11 cellular contexts compared by ENCODE assay signal in the genomic region with DNA sequence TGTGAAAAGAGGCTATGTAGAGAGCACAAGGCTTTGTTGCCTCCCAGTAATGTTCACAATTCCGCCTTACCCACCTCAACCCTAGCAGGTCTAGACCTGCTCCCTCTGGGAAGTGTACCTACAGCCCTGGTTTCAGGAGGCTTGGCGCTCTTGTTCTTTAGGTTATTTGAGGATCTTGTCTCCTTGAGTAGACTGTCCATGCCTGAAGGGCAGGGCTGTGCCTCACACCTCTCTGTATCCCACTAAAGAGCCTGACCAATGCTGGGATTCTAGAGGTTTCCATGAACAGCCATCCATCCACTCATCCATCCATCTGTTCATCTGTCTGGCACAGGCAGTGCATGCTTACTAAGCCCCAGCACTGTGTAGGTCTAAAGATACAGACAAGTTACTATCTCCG. TPM values are rescaled to one million over a fixed set of nuclear protein-coding genes. Genes with fewer than 3 reads are reported as not detected.
A peak's percentile ranks its signal among the peaks of the same experiment; 100 is the strongest.
DNase-seq lines count a peak whose midpoint lies in the region; ATAC-seq and TF ChIP-seq lines count a peak whose summit lies in the region.
"Had no signal": no experiment of that assay in that cellular context is flagged by ENCODE, and none has a peak within 500 bp of the region (broad histone marks: within the 10 kb centered on the region; RNA-seq: fewer than 3 reads in every experiment).

No MANE protein-coding gene starts in this region.

- no peak overlapping the region for H4K8ac ChIP-seq in IMR-90 (ENCODE audit: low read depth in 2 of 2, low read length in 2 of 2)

- peak overlapping the region; percentile 67 for H3K4ac ChIP-seq in IMR-90 (ENCODE audit: low read depth, low read length)

- H3K4me3 ChIP-seq in IMR-90 (ENCODE audit: insufficient read depth, low read depth, low read length) (no peak overlapping the region), mammary epithelial cell (replicated peaks in 1 of 3; ENCODE audit: insufficient read depth in 1 of 3, low read depth in 2 of 3, low read length in 3 of 3) (peak overlapping the region; percentile 45 to 62 (median 60)), lower leg skin (ENCODE audit: low read depth, poor library complexity, severe bottlenecking) (no peak overlapping the region), stomach (peak overlapping the region in 2 of 4 donors; percentile 31 to 32)

- H3K9me1 ChIP-seq in IMR-90 (ENCODE audit: insufficient read depth, low read length), result peaks cover 22% of the 10 kb centered on the region

- dilution Hi-C loops in IMR-90 (cut with HindIII; ENCODE audit: low sequenced_read_pairs, unreplicated experiment), result no loop called here
- dilution Hi-C loops in mammary epithelial cell (cut with HindIII; ENCODE audit: low sequenced_read_pairs), result no loop called here

- CTCF ChIA-PET in IMR-90 (lab: Yijun Ruan, JAX), result interaction anchor here (0.6 to 1.7 kb wide), 2 partner anchors 18 to 91 kb away, joined by 4 to 5 read pairs; no protein-coding TSS in a partner anchor
- CTCF ChIA-PET in mammary epithelial cell (lab: Charles Lee; ENCODE audit: low non-redundant PET), result no interaction called here

- no peak overlapping the region; the same call in 1 of the 2 replicates for H4K5ac ChIP-seq in IMR-90 (ENCODE audit: low read depth, low read length)

- H3K4me2 ChIP-seq in IMR-90 (ENCODE audit: low read depth, low read length) (peak overlapping the region; percentile 44; the same call in 1 of the 2 replicates), mammary epithelial cell (ENCODE audit: insufficient read depth, low read depth, low read length) (peak overlapping the region; percentile 91)

- POLR2A ChIA-PET in IMR-90 (lab: Charles Lee; ENCODE audit: unreplicated experiment), result no interaction called here

- TF ChIP-seq EP300 in stomach (IDR thresholded peaks at IDR 0.05), result no peak

- no peak overlapping the region for H3K9ac ChIP-seq in IMR-90 (ENCODE audit: low read depth, low read length)
- peak overlapping the region; percentile 58 for H3K9ac ChIP-seq in mammary epithelial cell (ENCODE audit: insufficient read depth, low read length)

- intact Hi-C loops in IMR-90 (cut with micrococcal nuclease) (no loop called here), mammary epithelial cell (cut with micrococcal nuclease) (no loop called here), lower leg skin (cut with DNase I; ENCODE audit: low total_unique reads) (no loop called here), stomach (cut with DNase I; ENCODE audit: low total_unique reads) (no loop called here)

- TF ChIP-seq POLR2A in IMR-90 (IDR thresholded peaks at IDR 0.05; ENCODE audit: low read depth, low read length), result no peak
- no peak for TF ChIP-seq POLR2A in lower leg skin (IDR thresholded peaks at IDR 0.05)
- no peak for TF ChIP-seq POLR2A in stomach (IDR thresholded peaks at IDR 0.05)

- no peak overlapping the region; the same call in 1 of the 2 replicates for H2BK20ac ChIP-seq in IMR-90 (ENCODE audit: low read depth, low read length)

- no peak overlapping the region for H3K18ac ChIP-seq in IMR-90 (ENCODE audit: low read depth, low read length)

- H2AK9ac ChIP-seq in IMR-90 (replicated peaks; ENCODE audit: low read depth, low read length, poor library complexity), result peak overlapping the region; percentile 35

- no CpG with 5 or more reads among the region's 3 CpGs for WGBS in IMR-90 (ENCODE audit: extremely low coverage in 2 of 2, insufficient read length in 1 of 2), 2 experiments
- 0% methylated on average over 3 of the region's 3 CpGs for WGBS in mammary epithelial cell (ENCODE audit: low coverage, missing lambda C conversion rate)
- 48 to 54% methylated on average over 3 of the region's 3 CpGs for WGBS in lower leg skin, 2 donors
- WGBS in stomach, 5 donors, result 85 to 90% (median 87%) methylated on average over 3 of the region's 3 CpGs

- H4K91ac ChIP-seq in IMR-90 (ENCODE audit: insufficient read depth, low read depth, low read length), result peak overlapping the region; percentile 73; the same call in 1 of the 2 replicates

- no peaks in the 10 kb centered on the region for H4K20me1 ChIP-seq in IMR-90 (ENCODE audit: insufficient read depth, low read length)
- no peaks in the 10 kb centered on the region for H4K20me1 ChIP-seq in mammary epithelial cell (ENCODE audit: insufficient read depth, low read length)

- BruUV-seq in IMR-90 (replicated peaks; lab: Mats Ljungman, UMichigan) (no TSS peak), mammary epithelial cell (replicated peaks; lab: Mats Ljungman, UMichigan) (no TSS peak)

- no peak overlapping the region; the same call in 1 of the 2 replicates for H3K14ac ChIP-seq in IMR-90 (replicated peaks; ENCODE audit: low read depth, low read length)

- H3K4me1 ChIP-seq in IMR-90 (ENCODE audit: control insufficient read depth, insufficient read depth, low read length) (peaks cover 26% of the 10 kb centered on the region), mammary epithelial cell (ENCODE audit: insufficient read depth, low read length) (peaks cover 53% of the 10 kb centered on the region), stomach (peaks cover 33 to 60% (median 44%) of the 10 kb centered on the region in 4 donors)

- TF ChIP-seq CTCF in IMR-90 (conservative IDR thresholded peaks at IDR 0.05; ENCODE audit: low read depth, low read length) (no peak), mammary epithelial cell (conservative IDR thresholded peaks at IDR 0.05 in 1 of 2, IDR thresholded peaks at IDR 0.05 in 1 of 2; ENCODE audit: extremely low read depth in 1 of 2, insufficient read depth in 1 of 2, low read depth in 1 of 2, low read length in 2 of 2) (peak in 1 of 2 donors; percentile 1), lower leg skin (IDR thresholded peaks at IDR 0.05) (no peak), stomach (IDR thresholded peaks at IDR 0.05) (no peak)

- no peaks in the 10 kb centered on the region for H3K36me3 ChIP-seq in IMR-90 (ENCODE audit: control insufficient read depth, insufficient read depth, low read length)
- peaks cover 2% of the 10 kb centered on the region for H3K36me3 ChIP-seq in mammary epithelial cell (ENCODE audit: insufficient read depth, low read length)
- H3K36me3 ChIP-seq in stomach, result no peaks in the 10 kb centered on the region

- H3K27me3 ChIP-seq in IMR-90 (ENCODE audit: control insufficient read depth, insufficient read depth, low read length), result no peaks in the 10 kb centered on the region
- no peaks in the 10 kb centered on the region for H3K27me3 ChIP-seq in mammary epithelial cell (ENCODE audit: insufficient read depth, low read length)
- no peaks in the 10 kb centered on the region for H3K27me3 ChIP-seq in stomach

- H2AFZ ChIP-seq in IMR-90 (replicated peaks; ENCODE audit: low read length, poor library complexity) (no peak overlapping the region), mammary epithelial cell (ENCODE audit: low read depth, low read length) (peak overlapping the region; percentile 41)

- DNase-seq in IMR-90, result no peak
- peak; percentile 84 for DNase-seq in mammary epithelial cell
- DNase-seq in lower leg skin (ENCODE audit: low spot score in 2 of 2), result peak; percentile 51 to 75
- no peak for DNase-seq in stomach
- DNase-seq in NCI-H524 treated with DMSO at 0.1 percent for 48 hours (lab: John Stamatoyannopoulos, UW), result no peak
- DNase-seq in NCI-H1092 treated with DMSO at 0.1 percent for 48 hours (lab: John Stamatoyannopoulos, UW), result no peak
- DNase-seq in stimulated activated CD4-positive, alpha-beta T cell treated with anti-CD3 and anti-CD28 coated beads, Interleukin-4, amount 100 ng/mL, for 24 hours, result no peak
- DNase-seq: activated naive CD8-positive, alpha-beta T cell treated with anti-CD3 and anti-CD28 coated beads, Interleukin-2, amount 10 ng/mL, durations not matched to agents 7 days and 5 days; NCI-H187 had no signal

- no peak overlapping the region for H3K56ac ChIP-seq in IMR-90 (ENCODE audit: extremely low read depth, insufficient read depth, low read length)

- H2BK15ac ChIP-seq in IMR-90 (ENCODE audit: low read depth, low read length), result peak overlapping the region; percentile 42; the same call in 1 of the 3 replicates

- H3K27ac ChIP-seq in IMR-90 (ENCODE audit: insufficient read depth, low read length) (no peak overlapping the region), mammary epithelial cell (ENCODE audit: insufficient read depth, low read depth, low read length) (peak overlapping the region; percentile 76), stomach (peak overlapping the region in 3 of 5 donors; percentile 75 to 86 (median 80))

- peak overlapping the region; percentile 25; the same call in 1 of the 2 replicates for H2BK120ac ChIP-seq in IMR-90 (ENCODE audit: low read depth, low read length)

- H3K79me2 ChIP-seq in mammary epithelial cell (ENCODE audit: insufficient read depth, low read length), result peaks cover 37% of the 10 kb centered on the region

- in situ Hi-C loops in IMR-90 (cut with MboI; ENCODE audit: low sequenced_read_pairs) (no loop called here), mammary epithelial cell (cut with MboI; ENCODE audit: low sequenced_read_pairs in 2 of 2) (no loop called here)

- no peak overlapping the region for H2BK5ac ChIP-seq in IMR-90 (ENCODE audit: low read depth, low read length, poor library complexity, severe bottlenecking)

- H2AK5ac ChIP-seq in IMR-90 (ENCODE audit: low read depth, low read length), result peak overlapping the region; percentile 61

- peaks cover 0 to 13% of the 10 kb centered on the region in 2 experiments; a peak in 2 of 4 replicates for H3K79me1 ChIP-seq in IMR-90 (ENCODE audit: low read depth in 1 of 2, low read length in 2 of 2)

- TF ChIP-seq RAD21 in IMR-90 (IDR thresholded peaks at IDR 0.05; ENCODE audit: low read length), result no peak

- H3K9me3 ChIP-seq in IMR-90 (ENCODE audit: control insufficient read depth, insufficient read depth, low read length) (no peaks in the 10 kb centered on the region), mammary epithelial cell (replicated peaks; ENCODE audit: insufficient read depth, low read length) (no peaks in the 10 kb centered on the region), stomach (no peaks in the 10 kb centered on the region)

- no peak overlapping the region for H3K23ac ChIP-seq in IMR-90 (ENCODE audit: low read depth, low read length)

- ATAC-seq in IMR-90 (ENCODE audit: low read depth), result no peak

RNA-seq across cellular contexts. Expression of gene RAB7B, which starts 1.0 kb away (rescaled TPM):
- total RNA-seq in IMR-90 (2012; rRNA removed) (9.1 and 10.6 TPM in 2 replicates), mammary epithelial cell (10 to 100 TPM; 23.5 to 25.8 TPM), lower leg skin (10 to 100 TPM in 3 of 4 donors, 1 to 10 TPM in 1; 6.0 to 37.2 (median 24.0) TPM), stomach (10 to 100 TPM in 1 of 5 donors, 1 to 10 TPM in 2, under 1 TPM in 1, not detected in 1; 0.89 to 14.0 (median 4.6) TPM)
- polyA plus RNA-seq in IMR-90 (2012; rRNA removed) (14.6 and 14.7 TPM in 2 replicates), mammary epithelial cell (47.9 TPM), stomach (1 to 10 TPM; 3.4 to 8.2 (median 6.2) TPM)
- polyA plus RNA-seq in IMR-90 (2012; cell fraction: cytosol; rRNA removed), result 9.8 and 10.5 TPM in 2 replicates
- polyA plus RNA-seq in IMR-90 (2012; cell fraction: nucleus; rRNA removed; ENCODE audit: low replicate concordance), result 12.4 and 13.2 TPM in 2 replicates
- polyA minus RNA-seq in mammary epithelial cell, result 14.8 TPM
- total RNA-seq: dermis blood vessel endothelial cell had no signal

RNA-seq across cellular contexts. Expression of gene CTSE, which starts 21.5 kb away (rescaled TPM):
- not detected in 2 replicates for total RNA-seq in IMR-90 (2012; rRNA removed)
- not detected in 2 replicates for polyA plus RNA-seq in IMR-90 (2012; rRNA removed)
- polyA plus RNA-seq in IMR-90 (2012; cell fraction: cytosol; rRNA removed), result not detected in 2 replicates
- not detected in 2 replicates for polyA plus RNA-seq in IMR-90 (2012; cell fraction: nucleus; rRNA removed; ENCODE audit: low replicate concordance)
- under 1 TPM; 0.17 to 0.61 TPM for total RNA-seq in mammary epithelial cell
- 1.0 TPM for polyA plus RNA-seq in mammary epithelial cell
- polyA minus RNA-seq in mammary epithelial cell, result not detected
- total RNA-seq in lower leg skin, result not detected
- total RNA-seq in stomach, result 100 to 1,000 TPM in 3 of 5 donors, 10 to 100 TPM in 1, 1 to 10 TPM in 1; 6.7 to 966 (median 142) TPM
- 100 to 1,000 TPM in 2 of 3 donors, 10 to 100 TPM in 1; 40.2 to 361 (median 133) TPM for polyA plus RNA-seq in stomach
- total RNA-seq: activated naive CD8-positive, alpha-beta T cell treated with anti-CD3 and anti-CD28 coated beads, Interleukin-2, amount 10 ng/mL, durations not matched to agents 7 days and 5 days; dermis blood vessel endothelial cell had no signal

RNA-seq across cellular contexts. Expression of gene RHEX, which starts 50.8 kb away (rescaled TPM):
- total RNA-seq in IMR-90 (2012; rRNA removed) (not detected in 2 replicates), mammary epithelial cell (not detected), lower leg skin (1 to 10 TPM in 2 of 4 donors, under 1 TPM in 1, not detected in 1; 0.93 to 9.9 (median 1.7) TPM), stomach (1 to 10 TPM in 1 of 5 donors, under 1 TPM in 2, not detected in 2; 0.87 to 3.1 (median 0.89) TPM)
- polyA plus RNA-seq in IMR-90 (2012; rRNA removed) (not detected in 2 replicates), mammary epithelial cell (not detected), stomach (10 to 100 TPM in 1 of 3 donors, 1 to 10 TPM in 1, under 1 TPM in 1; 0.83 to 10.5 (median 2.4) TPM)
- polyA plus RNA-seq in IMR-90 (2012; cell fraction: cytosol; rRNA removed), result not detected in 2 replicates
- polyA plus RNA-seq in IMR-90 (2012; cell fraction: nucleus; rRNA removed; ENCODE audit: low replicate concordance), result not detected in 2 replicates
- not detected for polyA minus RNA-seq in mammary epithelial cell
- total RNA-seq: activated naive CD8-positive, alpha-beta T cell treated with anti-CD3 and anti-CD28 coated beads, Interleukin-2, amount 10 ng/mL, durations not matched to agents 7 days and 5 days; dermis blood vessel endothelial cell had no signal

RNA-seq across cellular contexts. Expression of gene SLC26A9, which starts 58.9 kb away (rescaled TPM):
- total RNA-seq in IMR-90 (2012; rRNA removed) (under 0.01 TPM in 1 of 2 replicates, not detected in the other), mammary epithelial cell (not detected), lower leg skin (10 to 100 TPM in 1 of 4 donors, 1 to 10 TPM in 3; 2.7 to 14.8 (median 5.4) TPM), stomach (10 to 100 TPM in 4 of 5 donors, not detected in 1; 30.0 to 63.0 (median 36.4) TPM)
- polyA plus RNA-seq in IMR-90 (2012; rRNA removed) (not detected in 2 replicates), mammary epithelial cell (not detected), stomach (10 to 100 TPM in 1 of 3 donors, 1 to 10 TPM in 2; 7.9 to 13.3 (median 9.2) TPM)
- polyA plus RNA-seq in IMR-90 (2012; cell fraction: cytosol; rRNA removed), result not detected in 2 replicates
- polyA plus RNA-seq in IMR-90 (2012; cell fraction: nucleus; rRNA removed; ENCODE audit: low replicate concordance), result 0.01 and 0.03 TPM in 2 replicates
- polyA minus RNA-seq in mammary epithelial cell, result not detected
- total RNA-seq: activated naive CD8-positive, alpha-beta T cell treated with anti-CD3 and anti-CD28 coated beads, Interleukin-2, amount 10 ng/mL, durations not matched to agents 7 days and 5 days; dermis blood vessel endothelial cell; liver had no signal
- polyA plus RNA-seq: liver had no signal

Comparison
In these comparisons a context has a peak if more than half of its experiments do, and no peak if none do; other contexts are left out.
1. DNase-seq: peak in mammary epithelial cell (single experiment) and lower leg skin (2 of 2); none in IMR-90 (single experiment), stomach (single experiment), NCI-H524 treated with DMSO at 0.1 percent for 48 hours (single experiment), NCI-H1092 treated with DMSO at 0.1 percent for 48 hours (single experiment) and stimulated activated CD4-positive, alpha-beta T cell treated with anti-CD3 and anti-CD28 coated beads, Interleukin-4, amount 100 ng/mL, for 24 hours (single experiment).
2. H3K4me3 ChIP-seq: peak in mammary epithelial cell (3 of 3); none in IMR-90 (single experiment) and lower leg skin (single experiment).